In genomic region chr2:45669109-45669508, GRCh38 we compare ENCODE assay signal across 15 cellular contexts. TPM values are rescaled to one million over a fixed set of nuclear protein-coding genes. Genes with fewer than 3 reads are reported as not detected.
DNase-seq lines count a peak whose midpoint lies in the region; ATAC-seq and TF ChIP-seq lines count a peak whose summit lies in the region.
"Had no signal": no experiment of that assay in that cellular context is flagged by ENCODE, and none has a peak within 500 bp of the region (broad histone marks: within the 10 kb centered on the region; RNA-seq: fewer than 3 reads in every experiment).

No MANE protein-coding gene starts in this region.

- H3K27ac ChIP-seq in left lung (peak overlapping the region in 1 of 2 donors; percentile 0), aorta (ENCODE audit: low read depth in 1 of 2, low read length in 2 of 2) (no peak overlapping the region), Peyer's patch (no peak overlapping the region)
- H3K27ac ChIP-seq: RWPE1, sigmoid colon had no signal

- 33 to 40% methylated on average over 7 of the region's 7 CpGs for WGBS in aorta, 2 donors

- ATAC-seq in Right ventricle myocardium inferior = peak; percentile 67
- ATAC-seq in left lung = peak; percentile 59
- ATAC-seq in aorta (ENCODE audit: low FRiP score) = peak; percentile 48
- no peak for ATAC-seq in GM18517 (IDR thresholded peaks at IDR 0.05; ENCODE audit: unreplicated experiment)
- ATAC-seq in HG03196 (IDR thresholded peaks at IDR 0.05; ENCODE audit: unreplicated experiment) = no peak
- ATAC-seq: WTC11 had no signal

- H3K36me3 ChIP-seq in left lung = no peaks in the 10 kb centered on the region
- no peaks in the 10 kb centered on the region for H3K36me3 ChIP-seq in aorta (ENCODE audit: control insufficient read depth in 1 of 2, insufficient read depth in 2 of 2, low read length in 1 of 2)
- no peaks in the 10 kb centered on the region for H3K36me3 ChIP-seq in Peyer's patch
- H3K36me3 ChIP-seq: sigmoid colon, thyroid gland had no signal

- TF ChIP-seq CTCF in choroid plexus epithelial cell (conservative IDR thresholded peaks at IDR 0.05; ENCODE audit: low read depth, low read length) = no peak
- no peak for TF ChIP-seq CTCF in left lung (IDR thresholded peaks at IDR 0.05)
- TF ChIP-seq CTCF in Peyer's patch (IDR thresholded peaks at IDR 0.05) = no peak

- intact Hi-C loops in Right ventricle myocardium inferior (cut with DNase I) (no loop called here), cardiac septum (cut with DNase I) (no loop called here), left lung (cut with DNase I) (no loop called here), aorta (cut with DNase I) (no loop called here)

- no peaks in the 10 kb centered on the region for H3K27me3 ChIP-seq in left lung
- H3K27me3 ChIP-seq in aorta (ENCODE audit: control insufficient read depth in 1 of 2, insufficient read depth in 2 of 2, low read length in 1 of 2) = no peaks in the 10 kb centered on the region
- no peaks in the 10 kb centered on the region for H3K27me3 ChIP-seq in Peyer's patch
- H3K27me3 ChIP-seq: dorsolateral prefrontal cortex, sigmoid colon, thyroid gland had no signal

- H3K4me1 ChIP-seq in left lung (peaks cover under 1 to 9% of the 10 kb centered on the region in 2 donors), aorta (ENCODE audit: control insufficient read depth in 1 of 2, insufficient read depth in 2 of 2, low read length in 2 of 2) (peaks cover 0 to 1% of the 10 kb centered on the region in 2 donors), Peyer's patch (no peaks in the 10 kb centered on the region)

- H3K4me3 ChIP-seq in choroid plexus epithelial cell (ENCODE audit: low read depth, low read length) (no peak overlapping the region), left lung (no peak overlapping the region), aorta (ENCODE audit: low read length in 2 of 2) (no peak overlapping the region), Peyer's patch (no peak overlapping the region)
- H3K4me3 ChIP-seq: dorsolateral prefrontal cortex, sigmoid colon, thyroid gland had no signal

- no peaks in the 10 kb centered on the region for H3K9me3 ChIP-seq in left lung
- no peaks in the 10 kb centered on the region for H3K9me3 ChIP-seq in aorta (ENCODE audit: control insufficient read depth, low read length)
- H3K9me3 ChIP-seq in Peyer's patch = no peaks in the 10 kb centered on the region
- H3K9me3 ChIP-seq: sigmoid colon, thyroid gland had no signal

- DNase-seq in Right ventricle myocardium inferior (ENCODE audit: missing footprints) (no peak), cardiac septum (ENCODE audit: low spot score) (no peak), choroid plexus epithelial cell (ENCODE audit: low read depth) (peak; percentile 41), left lung (no peak), aorta (no peak), Peyer's patch (no peak)
- DNase-seq: DND-41, dorsolateral prefrontal cortex, NCI-H446, sigmoid colon, thyroid gland had no signal

- TF ChIP-seq POLR2A in Peyer's patch (IDR thresholded peaks at IDR 0.05) = no peak

RNA-seq across cellular contexts. Expression of gene PRKCE, which starts 17.6 kb away (rescaled TPM):
- 17.8 TPM for total RNA-seq in Right ventricle myocardium inferior
- 20.3 TPM for total RNA-seq in cardiac septum
- 10 to 100 TPM; 43.8 to 56.9 TPM for total RNA-seq in left lung
- total RNA-seq in aorta = 10 to 100 TPM; 20.3 to 23.8 TPM
- 1 to 10 TPM; 1.5 to 2.0 TPM for polyA plus RNA-seq in aorta
- 10 to 100 TPM; 20.0 to 29.7 (median 25.2) TPM for total RNA-seq in Peyer's patch

RNA-seq across cellular contexts. Expression of gene SRBD1, which starts 58.0 kb away (rescaled TPM):
- total RNA-seq in Right ventricle myocardium inferior = 7.7 TPM
- total RNA-seq in cardiac septum = 11.2 TPM
- total RNA-seq in left lung = 10 to 100 TPM; 13.4 to 18.2 TPM
- 10 to 100 TPM; 14.5 to 21.2 TPM for total RNA-seq in aorta
- 1 to 10 TPM; 5.4 to 6.6 TPM for polyA plus RNA-seq in aorta
- total RNA-seq in Peyer's patch = 10 to 100 TPM; 14.9 to 32.2 (median 22.5) TPM

Comparison
In these comparisons a context has a peak if more than half of its experiments do, and no peak if none do; other contexts are left out.
1. ATAC-seq: peak in Right ventricle myocardium inferior (single experiment), left lung (single experiment) and aorta (single experiment); none in GM18517 (single experiment) and HG03196 (single experiment).